Comparison of ENCODE assay signal across 7 cellular contexts in genomic region chr7:155291045-155291530, GRCh38. TPM values are rescaled to one million over a fixed set of nuclear protein-coding genes. Genes with fewer than 3 reads are reported as not detected.
A peak's percentile ranks its signal among the peaks of the same experiment; 100 is the strongest.
DNase-seq lines count a peak whose midpoint lies in the region; TF ChIP-seq lines count a peak whose summit lies in the region.

No MANE protein-coding gene starts in this region.

- no peaks in the 10 kb centered on the region for H3K9me3 ChIP-seq in neural progenitor cell (ENCODE audit: low read depth)

- no peaks in the 10 kb centered on the region for H3K79me2 ChIP-seq in neural progenitor cell (ENCODE audit: low read depth)

- H3F3A ChIP-seq in neural progenitor cell (ENCODE audit: low read depth) = no peaks in the 10 kb centered on the region

- H3K9me3 Mint-ChIP-seq in neural progenitor cell = peaks cover 29% of the 10 kb centered on the region

- H3K4me3 Mint-ChIP-seq in neural progenitor cell = no peak overlapping the region

- H2AFZ ChIP-seq in neural progenitor cell (replicated peaks) = no peak overlapping the region

- H3K27me3 ChIP-seq in neural progenitor cell = no peaks in the 10 kb centered on the region

- no peak overlapping the region for H3K27ac ChIP-seq in neural progenitor cell

- peak overlapping the region; percentile 87 for H3K27ac Mint-ChIP-seq in neural progenitor cell

- H3K36me3 Mint-ChIP-seq in neural progenitor cell = peaks cover 7% of the 10 kb centered on the region

- peaks cover 12% of the 10 kb centered on the region for H3K27me3 Mint-ChIP-seq in neural progenitor cell (ENCODE audit: insufficient read depth, low read depth)

- H3K4me3 ChIP-seq in choroid plexus epithelial cell (ENCODE audit: low read depth, low read length) (no peak overlapping the region), neural progenitor cell (no peak overlapping the region)

- peak; percentile 51 for DNase-seq in GM04504 (ENCODE audit: low read depth)
- peak; percentile 94 for DNase-seq in M059J (ENCODE audit: low read depth)
- DNase-seq in choroid plexus epithelial cell (ENCODE audit: low read depth) = peak; percentile 43
- DNase-seq in neural progenitor cell (ENCODE audit: low spot score) = no peak
- no peak for DNase-seq in hippocampal formation (lab: John Stamatoyannopoulos, UW)
- DNase-seq in GM19240 (ENCODE audit: insufficient read length, low spot score) = no peak
- no peak for DNase-seq in NCI-H2227 (lab: John Stamatoyannopoulos, UW; ENCODE audit: unreplicated experiment)

- no peak overlapping the region for H3K4me2 ChIP-seq in neural progenitor cell

- no peaks in the 10 kb centered on the region for H3K36me3 ChIP-seq in neural progenitor cell

- no peak overlapping the region for H3K9ac ChIP-seq in neural progenitor cell

- TF ChIP-seq CTCF in choroid plexus epithelial cell (conservative IDR thresholded peaks at IDR 0.05; ENCODE audit: low read depth, low read length) (no peak), neural progenitor cell (IDR thresholded peaks at IDR 0.05) (no peak)

- H4K20me1 ChIP-seq in neural progenitor cell (ENCODE audit: low read depth) = no peaks in the 10 kb centered on the region

- H3K4me1 Mint-ChIP-seq in neural progenitor cell = peaks cover 12% of the 10 kb centered on the region

- no peaks in the 10 kb centered on the region for H3K4me1 ChIP-seq in neural progenitor cell

RNA-seq across cellular contexts. Expression of gene INSIG1, which starts 6.6 kb away (rescaled TPM):
- total RNA-seq in M059J (2014; rRNA removed; shearing (Covaris generic)) = 440 and 573 TPM in 2 replicates
- 94.3 and 96.2 TPM in 2 replicates for total RNA-seq in neural progenitor cell (ENCODE audit: low replicate concordance)

Comparison
In these comparisons a context has a peak if more than half of its experiments do, and no peak if none do; other contexts are left out.
1. DNase-seq: peak in GM04504 (single experiment), M059J (single experiment) and choroid plexus epithelial cell (single experiment); none in neural progenitor cell (single experiment), hippocampal formation (0 of 2), GM19240 (single experiment) and NCI-H2227 (single experiment).